ENCODE assay signal across 8 cellular contexts in genomic region chr6:34424200-34425131, GRCh38. TPM values are rescaled to one million over a fixed set of nuclear protein-coding genes. Genes with fewer than 3 reads are reported as not detected.
DNase-seq lines count a peak whose midpoint lies in the region; ATAC-seq, FAIRE-seq and TF ChIP-seq lines count a peak whose summit lies in the region.

No MANE protein-coding gene starts in this region.

- no peaks in the 10 kb centered on the region for H3K9me3 Mint-ChIP-seq in type B pancreatic cell

- WGBS in heart left ventricle, 4 donors, result 80 to 83% (median 80%) methylated on average over 19 of the region's 19 CpGs
- 54% methylated on average over 19 of the region's 19 CpGs for WGBS in GM12878 (ENCODE audit: insufficient coverage, insufficient replicate concordance, low lambda C conversion rate, missing lambda C conversion rate)

- H3K27ac ChIP-seq in heart left ventricle, result peak overlapping the region in 7 of 12 donors; percentile 63 to 88 (median 86)
- peak overlapping the region; percentile 96 for H3K27ac ChIP-seq in GM12878 (ENCODE audit: control insufficient read depth, insufficient read depth)
- H3K27ac ChIP-seq in lower lobe of right lung, result peak overlapping the region; percentile 75

- TF ChIP-seq POLR2A in heart left ventricle (IDR thresholded peaks at IDR 0.05), result no peak
- no peak for TF ChIP-seq POLR2A in GM12878 (IDR thresholded peaks at IDR 0.05; ENCODE audit: low read depth, low read length)

- H3K4me1 ChIP-seq in heart left ventricle (peaks cover 0 to 30% (median 11%) of the 10 kb centered on the region in 12 donors), GM12878 (ENCODE audit: control insufficient read depth, insufficient read depth, low read length) (peaks cover 6% of the 10 kb centered on the region; the same call in 1 of the 2 replicates), lower lobe of right lung (peaks cover 26% of the 10 kb centered on the region)

- CTCF ChIA-PET in GM12878 (lab: Yijun Ruan, JAX), result interaction anchor here (0.6 to 3.4 kb wide), 6 partner anchors 9 to 261 kb away, joined by 3 to 35 read pairs (median 4); no protein-coding TSS in a partner anchor

- peak overlapping the region; percentile 86 for H3K4me2 ChIP-seq in GM12878 (ENCODE audit: control insufficient read depth, insufficient read depth)

- RAD21 ChIA-PET in GM12878 (lab: Charles Lee; ENCODE audit: unreplicated experiment), result interaction anchor here (0.6 to 2.3 kb wide), 5 partner anchors 10 to 201 kb away, joined by 3 to 8 read pairs (median 3); partner anchors contain the start of genes HMGA1 and SMIM29

- peak overlapping the region; percentile 98 for H3K4me3 Mint-ChIP-seq in type B pancreatic cell

- H3K4me1 Mint-ChIP-seq in type B pancreatic cell (ENCODE audit: unreplicated experiment), result peaks cover 21% of the 10 kb centered on the region

- H3K9me3 ChIP-seq in heart left ventricle (no peaks in the 10 kb centered on the region), GM12878 (replicated peaks; ENCODE audit: control insufficient read depth, insufficient read depth, low read length) (no peaks in the 10 kb centered on the region), lower lobe of right lung (no peaks in the 10 kb centered on the region)

- ATAC-seq in heart left ventricle, result no peak
- ATAC-seq in GM12878, result no peak
- no peak for ATAC-seq in lower lobe of right lung
- no peak for ATAC-seq in HG02938 (IDR thresholded peaks at IDR 0.05; ENCODE audit: unreplicated experiment)

- peaks cover 0 to 57% (median 53%) of the 10 kb centered on the region in 9 donors for H3K36me3 ChIP-seq in heart left ventricle
- H3K36me3 ChIP-seq in GM12878 (ENCODE audit: control insufficient read depth in 2 of 2, insufficient read depth in 2 of 2, low read length in 1 of 2), result peaks cover 5 to 22% of the 10 kb centered on the region in 2 experiments
- peaks cover 54% of the 10 kb centered on the region for H3K36me3 ChIP-seq in lower lobe of right lung

- TF ChIP-seq CTCF in heart left ventricle (IDR thresholded peaks at IDR 0.05), result no peak
- no peak for TF ChIP-seq CTCF in GM12878 (IDR thresholded peaks at IDR 0.05 in 2 of 3, conservative IDR thresholded peaks at IDR 0.05 in 1 of 3; ENCODE audit: control insufficient read depth in 2 of 3, extremely low read depth in 1 of 3, insufficient read depth in 1 of 3, low read depth in 3 of 3, low read length in 3 of 3)
- TF ChIP-seq CTCF in lower lobe of right lung (IDR thresholded peaks at IDR 0.05), result no peak
- no peak for TF ChIP-seq CTCF in type B pancreatic cell (conservative IDR thresholded peaks at IDR 0.05)

- no peak overlapping the region for H2AFZ ChIP-seq in GM12878 (ENCODE audit: control insufficient read depth, low read depth, low read length)

- peak overlapping the region; percentile 100 for H3K9ac ChIP-seq in GM12878 (ENCODE audit: control insufficient read depth, insufficient read depth, low read length)

- peak overlapping the region; percentile 61 to 93 (median 86) for H3K4me3 ChIP-seq in heart left ventricle
- peak overlapping the region; percentile 96 for H3K4me3 ChIP-seq in GM12878
- peak overlapping the region; percentile 70 for H3K4me3 ChIP-seq in lower lobe of right lung

- no peaks in the 10 kb centered on the region for H3K27me3 Mint-ChIP-seq in type B pancreatic cell

- POLR2A ChIA-PET in GM12878 (lab: Charles Lee), result interaction anchor here (0.6 to 2.1 kb wide), 6 partner anchors 9 to 229 kb away, joined by 3 to 8 read pairs (median 3); no protein-coding TSS in a partner anchor

- no peak for DNase-seq in heart left ventricle
- no peak for DNase-seq in cardiac septum (ENCODE audit: low spot score)
- DNase-seq in GM12878 (ENCODE audit: low read depth, low spot score), result no peak
- DNase-seq in lower lobe of right lung, result no peak
- DNase-seq in type B pancreatic cell (ENCODE audit: extremely low spot score, unreplicated experiment), result no peak
- DNase-seq in effector CD8-positive, alpha-beta T cell (lab: John Stamatoyannopoulos, UW), result no peak
- DNase-seq in activated gamma-delta T cell (lab: John Stamatoyannopoulos, UW), result no peak

- peak overlapping the region; percentile 96 for H3K27ac Mint-ChIP-seq in type B pancreatic cell

- H3K27me3 ChIP-seq in heart left ventricle (no peaks in the 10 kb centered on the region), GM12878 (replicated peaks in 1 of 2; ENCODE audit: control insufficient read depth in 2 of 2, insufficient read depth in 2 of 2, low read length in 1 of 2) (no peaks in the 10 kb centered on the region), lower lobe of right lung (ENCODE audit: low read depth) (no peaks in the 10 kb centered on the region)

- no peaks in the 10 kb centered on the region for H4K20me1 ChIP-seq in GM12878 (ENCODE audit: control insufficient read depth, insufficient read depth)

- in situ Hi-C loops in GM12878 (cut with MboI), result no loop called here

- peaks cover 46% of the 10 kb centered on the region for H3K79me2 ChIP-seq in GM12878 (ENCODE audit: control insufficient read depth, insufficient read depth, low read length)

- no TSS peak for BruUV-seq in GM12878 (replicated peaks; lab: Mats Ljungman, UMichigan)

- SMC1A ChIA-PET in GM12878 (lab: Charles Lee; ENCODE audit: uncharacterized antibody, unreplicated experiment), result interaction anchor here (0.6 to 4.6 kb wide), 4 partner anchors 9 to 260 kb away, joined by 6 to 39 read pairs (median 14); partner anchors contain the start of gene SMIM29

- no peak for FAIRE-seq in GM12878 (lab: Jason Lieb, UNC)

- intact Hi-C loops in heart left ventricle (cut with DNase I) (no loop called here), cardiac septum (cut with DNase I) (loop anchor here (5.0 kb wide), 1 partner anchor 637 kb away; the partner anchor contains the start of gene LEMD2), GM12878 (cut with micrococcal nuclease; ENCODE audit: unreplicated experiment) (no loop called here), lower lobe of right lung (cut with DNase I) (no loop called here)

- peaks cover 29% of the 10 kb centered on the region for H3K36me3 Mint-ChIP-seq in type B pancreatic cell

- no peak for TF ChIP-seq RAD21 in GM12878 (IDR thresholded peaks at IDR 0.05; ENCODE audit: insufficient read depth, low read depth, low read length)

- TF ChIP-seq EP300 in GM12878 (IDR thresholded peaks at IDR 0.05; ENCODE audit: borderline replicate concordance in 1 of 2, control insufficient read depth in 1 of 2, low read depth in 2 of 2, low read length in 2 of 2), result no peak

RNA-seq across cellular contexts. Expression of gene RPS10, which starts 1.4 kb away (rescaled TPM):
- total RNA-seq in heart left ventricle (1,000 to 10,000 TPM in 1 of 9 donors, 100 to 1,000 TPM in 8; 504 to 1,180 (median 746) TPM), cardiac septum (542 TPM), GM12878 (2014; rRNA removed) (3,265 and 3,625 TPM in 2 replicates), GM12878 (2014; rRNA removed; fragmentation: Illumina TruSeq; extraction: Trizol) (3,150 and 3,233 TPM in 2 replicates), GM12878 (2021) (2,325 and 2,481 TPM in 2 replicates), lower lobe of right lung (956 TPM), type B pancreatic cell (ENCODE audit: low replicate concordance) (1,583 and 1,590 TPM in 2 replicates)
- polyA plus RNA-seq in heart left ventricle (1,000 to 10,000 TPM; 1,028 to 2,277 TPM), GM12878 (2011; rRNA removed) (2,575 and 3,799 TPM in 2 replicates), GM12878 (2014; fragmentation: Illumina TruSeq; extraction: Trizol) (3,495 and 3,970 TPM in 2 replicates), GM12878 (2014; fragmentation: Nextera tagmentation; extraction: Ambion mirVana) (1,000 to 10,000 TPM; 2,067 to 2,394 TPM), GM12878 (2014; rRNA removed) (3,767 and 4,060 TPM in 2 replicates), GM12878 (2016; fragmentation: Nextera tagmentation; extraction: Ambion mirVana) (1,000 to 10,000 TPM; 1,546 to 1,554 TPM)
- total RNA-seq in GM12878 (2013; cell fraction: nucleolus; rRNA removed), result 360 and 401 TPM in 2 replicates
- polyA plus RNA-seq in GM12878 (2011; ENCODE audit: low read depth), result 8,423 TPM
- polyA plus RNA-seq in GM12878 (2011; cell fraction: cytosol; rRNA removed), result 6,646 and 9,086 TPM in 2 replicates
- polyA plus RNA-seq in GM12878 (2011; cell fraction: nucleus; rRNA removed), result 1,492 and 1,706 TPM in 2 replicates
- 3,794 and 4,086 TPM in 2 replicates for polyA plus RNA-seq in GM12878 (2012)
- 1,866 and 2,585 TPM in 2 replicates for polyA minus RNA-seq in GM12878 (2011; rRNA and poly(A)+ RNA removed)
- 439 and 466 TPM in 2 replicates for polyA minus RNA-seq in GM12878 (2011; cell fraction: cytosol; rRNA and poly(A)+ RNA removed)
- 136 and 165 TPM in 2 replicates for polyA minus RNA-seq in GM12878 (2011; cell fraction: nucleus; rRNA and poly(A)+ RNA removed)

RNA-seq across cellular contexts. Expression of gene NUDT3, which starts 32.0 kb away (rescaled TPM):
- total RNA-seq in heart left ventricle (10 to 100 TPM; 29.6 to 68.4 (median 54.9) TPM), cardiac septum (38.2 TPM), GM12878 (2014; rRNA removed) (27.3 and 32.4 TPM in 2 replicates), GM12878 (2014; rRNA removed; fragmentation: Illumina TruSeq; extraction: Trizol) (32.1 and 32.3 TPM in 2 replicates), GM12878 (2021) (27.8 and 28.5 TPM in 2 replicates), lower lobe of right lung (29.1 TPM), type B pancreatic cell (ENCODE audit: low replicate concordance) (19.4 and 31.9 TPM in 2 replicates)
- polyA plus RNA-seq in heart left ventricle (10 to 100 TPM; 15.9 to 22.4 TPM), GM12878 (2011; rRNA removed) (17.9 and 20.9 TPM in 2 replicates), GM12878 (2014; fragmentation: Illumina TruSeq; extraction: Trizol) (28.5 and 34.7 TPM in 2 replicates), GM12878 (2014; fragmentation: Nextera tagmentation; extraction: Ambion mirVana) (10 to 100 TPM in 1 of 2 experiments, 1 to 10 TPM in 1; 2.4 to 23.6 TPM), GM12878 (2014; rRNA removed) (25.8 and 27.6 TPM in 2 replicates), GM12878 (2016; fragmentation: Nextera tagmentation; extraction: Ambion mirVana) (10 to 100 TPM; 13.8 to 14.2 TPM)
- total RNA-seq in GM12878 (2013; cell fraction: nucleolus; rRNA removed), result 32.2 and 32.9 TPM in 2 replicates
- 4.2 TPM for polyA plus RNA-seq in GM12878 (2011; ENCODE audit: low read depth)
- polyA plus RNA-seq in GM12878 (2011; cell fraction: cytosol; rRNA removed), result 10.5 and 11.0 TPM in 2 replicates
- 8.2 and 10.1 TPM in 2 replicates for polyA plus RNA-seq in GM12878 (2011; cell fraction: nucleus; rRNA removed)
- 4.6 and 5.9 TPM in 2 replicates for polyA plus RNA-seq in GM12878 (2012)
- polyA minus RNA-seq in GM12878 (2011; rRNA and poly(A)+ RNA removed), result 22.7 and 22.9 TPM in 2 replicates
- polyA minus RNA-seq in GM12878 (2011; cell fraction: cytosol; rRNA and poly(A)+ RNA removed), result 8.3 and 10.4 TPM in 2 replicates
- 3.4 and 5.5 TPM in 2 replicates for polyA minus RNA-seq in GM12878 (2011; cell fraction: nucleus; rRNA and poly(A)+ RNA removed)

RNA-seq across cellular contexts. Expression of gene PACSIN1, which starts 41.4 kb away (rescaled TPM):
- total RNA-seq in heart left ventricle (10 to 100 TPM in 1 of 9 donors, 1 to 10 TPM in 8; 2.6 to 10.9 (median 6.0) TPM), cardiac septum (10.3 TPM), GM12878 (2014; rRNA removed) (3.6 and 5.1 TPM in 2 replicates), GM12878 (2014; rRNA removed; fragmentation: Illumina TruSeq; extraction: Trizol) (1.9 and 2.1 TPM in 2 replicates), GM12878 (2021) (8.9 and 9.4 TPM in 2 replicates), lower lobe of right lung (not detected), type B pancreatic cell (ENCODE audit: low replicate concordance) (3.4 and 12.5 TPM in 2 replicates)
- polyA plus RNA-seq in heart left ventricle (10 to 100 TPM in 1 of 2 donors, 1 to 10 TPM in 1; 1.6 to 12.7 TPM), GM12878 (2011; rRNA removed) (6.9 and 7.5 TPM in 2 replicates), GM12878 (2014; fragmentation: Illumina TruSeq; extraction: Trizol) (3.3 and 4.8 TPM in 2 replicates), GM12878 (2014; fragmentation: Nextera tagmentation; extraction: Ambion mirVana) (under 1 TPM; 0.50 to 0.75 TPM), GM12878 (2014; rRNA removed) (6.8 and 6.9 TPM in 2 replicates), GM12878 (2016; fragmentation: Nextera tagmentation; extraction: Ambion mirVana) (1 to 10 TPM; 1.7 to 2.0 TPM)
- total RNA-seq in GM12878 (2013; cell fraction: nucleolus; rRNA removed), result 2.1 and 3.9 TPM in 2 replicates
- polyA plus RNA-seq in GM12878 (2011; ENCODE audit: low read depth), result 0.25 TPM
- 9.0 and 10.1 TPM in 2 replicates for polyA plus RNA-seq in GM12878 (2011; cell fraction: cytosol; rRNA removed)
- 22.5 and 29.3 TPM in 2 replicates for polyA plus RNA-seq in GM12878 (2011; cell fraction: nucleus; rRNA removed)
- 1.2 and 1.4 TPM in 2 replicates for polyA plus RNA-seq in GM12878 (2012)
- polyA minus RNA-seq in GM12878 (2011; rRNA and poly(A)+ RNA removed), result 5.2 and 8.2 TPM in 2 replicates
- polyA minus RNA-seq in GM12878 (2011; cell fraction: cytosol; rRNA and poly(A)+ RNA removed), result 4.1 and 5.1 TPM in 2 replicates
- 3.9 and 4.7 TPM in 2 replicates for polyA minus RNA-seq in GM12878 (2011; cell fraction: nucleus; rRNA and poly(A)+ RNA removed)
